In the genomic region with DNA sequence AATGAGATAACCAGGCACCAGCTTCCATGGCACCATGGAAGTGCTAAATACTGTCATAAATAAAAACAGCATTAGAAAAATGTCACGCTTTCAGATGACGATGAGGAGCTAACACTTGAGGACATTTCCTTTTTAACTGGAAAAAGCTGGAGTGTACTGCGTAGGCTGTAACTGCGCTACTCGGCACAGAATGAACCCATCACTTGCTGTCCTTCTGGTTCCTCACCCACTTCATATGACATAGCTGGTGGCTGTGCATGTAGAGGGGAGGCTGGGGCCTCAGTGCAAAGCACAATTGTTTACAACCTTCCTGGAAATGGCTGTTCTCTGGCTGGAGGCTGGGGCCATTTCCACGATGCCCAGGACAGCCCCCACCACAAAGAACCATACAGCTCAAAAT, we compare ENCODE assay signal across 20 cellular contexts. TPM values are rescaled to one million over a fixed set of nuclear protein-coding genes. Genes with fewer than 3 reads are reported as not detected.
A peak's percentile ranks its signal among the peaks of the same experiment; 100 is the strongest.
DNase-seq lines count a peak whose midpoint lies in the region; TF ChIP-seq lines count a peak whose summit lies in the region.
"Had no signal": no experiment of that assay in that cellular context is flagged by ENCODE, and none has a peak within 500 bp of the region (broad histone marks: within the 10 kb centered on the region; RNA-seq: fewer than 3 reads in every experiment).

No MANE protein-coding gene starts in this region.

- TF ChIP-seq CTCF in HFFc6 (IDR thresholded peaks at IDR 0.05) (no peak), nephron progenitor cell (IDR thresholded peaks at IDR 0.05) (no peak), chondrocyte (IDR thresholded peaks at IDR 0.05) (no peak)

- H3K27me3 Mint-ChIP-seq in HFFc6 (ENCODE audit: insufficient read depth) (no peaks in the 10 kb centered on the region; the same call in 1 of the 2 replicates), nephron progenitor cell (ENCODE audit: low read depth, poor library complexity) (peaks cover 5% of the 10 kb centered on the region), chondrocyte (ENCODE audit: low read depth) (no peaks in the 10 kb centered on the region)
- H3K27me3 Mint-ChIP-seq: CD8-positive, alpha-beta memory T cell had no signal

- H3K4me1 Mint-ChIP-seq in HFFc6 (ENCODE audit: low read depth), result peaks cover 42% of the 10 kb centered on the region
- H3K4me1 Mint-ChIP-seq in nephron progenitor cell, result peaks cover 23% of the 10 kb centered on the region
- peaks cover 4% of the 10 kb centered on the region for H3K4me1 Mint-ChIP-seq in chondrocyte (ENCODE audit: low read depth)
- H3K4me1 Mint-ChIP-seq: CD14-positive monocyte; CD8-positive, alpha-beta memory T cell; H9 had no signal

- H3K27ac Mint-ChIP-seq in HFFc6 (peak overlapping the region; percentile 32; the same call in 1 of the 2 replicates), nephron progenitor cell (peak overlapping the region; percentile 14), chondrocyte (ENCODE audit: unreplicated experiment) (no peak overlapping the region)

- DNase-seq in HFFc6 (no peak), nephron progenitor cell (no peak), substantia nigra (lab: John Stamatoyannopoulos, UW) (no peak), midbrain (lab: John Stamatoyannopoulos, UW) (no peak), SK-N-DZ (ENCODE audit: low spot score) (no peak), chondrocyte (ENCODE audit: low spot score) (no peak)
- DNase-seq: BE2C; CD8-positive, alpha-beta memory T cell; DMS 273 treated with DMSO at 0.1 percent for 48 hours; DND-41; H9; KG1; MG63; NCI-H2029; NCI-H446 treated with DMSO at 0.1 percent for 48 hours had no signal

- H3K9me3 Mint-ChIP-seq in HFFc6 (peaks cover 6% of the 10 kb centered on the region; the same call in 1 of the 2 replicates), nephron progenitor cell (peaks cover 13% of the 10 kb centered on the region), chondrocyte (ENCODE audit: low read depth) (peaks cover 6% of the 10 kb centered on the region)
- H3K9me3 Mint-ChIP-seq: CD8-positive, alpha-beta memory T cell had no signal

- H3K27ac ChIP-seq in angular gyrus (ENCODE audit: low read depth, low read length) (peak overlapping the region; percentile 37), substantia nigra (ENCODE audit: low read depth, low read length, poor library complexity, severe bottlenecking) (peak overlapping the region; percentile 2)
- H3K27ac ChIP-seq: GM23248, RWPE1, SK-N-MC had no signal

- H3K36me3 Mint-ChIP-seq in HFFc6 (ENCODE audit: low read depth), result peaks cover 4% of the 10 kb centered on the region
- H3K36me3 Mint-ChIP-seq in nephron progenitor cell (ENCODE audit: low read depth), result peaks cover 6% of the 10 kb centered on the region
- peaks cover 9% of the 10 kb centered on the region for H3K36me3 Mint-ChIP-seq in chondrocyte (ENCODE audit: low read depth)

- H3K4me3 Mint-ChIP-seq in HFFc6, result no peak overlapping the region
- no peak overlapping the region for H3K4me3 Mint-ChIP-seq in nephron progenitor cell
- H3K4me3 Mint-ChIP-seq in chondrocyte (ENCODE audit: unreplicated experiment), result no peak overlapping the region
- H3K4me3 Mint-ChIP-seq: CD14-positive monocyte; CD8-positive, alpha-beta memory T cell; H9 had no signal

RNA-seq across cellular contexts. Expression of a gene that starts 55.7 kb away (rescaled TPM):
- total RNA-seq in HFFc6 (2021; fragmentation: NEBNext Ultra II Directional; extraction: Animal tissue kit (Norgen Biotek cat#: 25700)), result 10 to 100 TPM; 25.5 to 31.8 (median 28.2) TPM
- 54.2 and 68.1 TPM in 2 replicates for polyA plus RNA-seq in SK-N-DZ (2014; cell fraction: cytosol; rRNA removed)
- polyA plus RNA-seq in SK-N-DZ (2014; cell fraction: nucleus; rRNA removed), result 34.2 and 38.7 TPM in 2 replicates
- 24.8 to 39.6 TPM (median 28.5 TPM) in 3 replicates for total RNA-seq in chondrocyte
